ENCODE assay signal across 14 cellular contexts in the genomic region with DNA sequence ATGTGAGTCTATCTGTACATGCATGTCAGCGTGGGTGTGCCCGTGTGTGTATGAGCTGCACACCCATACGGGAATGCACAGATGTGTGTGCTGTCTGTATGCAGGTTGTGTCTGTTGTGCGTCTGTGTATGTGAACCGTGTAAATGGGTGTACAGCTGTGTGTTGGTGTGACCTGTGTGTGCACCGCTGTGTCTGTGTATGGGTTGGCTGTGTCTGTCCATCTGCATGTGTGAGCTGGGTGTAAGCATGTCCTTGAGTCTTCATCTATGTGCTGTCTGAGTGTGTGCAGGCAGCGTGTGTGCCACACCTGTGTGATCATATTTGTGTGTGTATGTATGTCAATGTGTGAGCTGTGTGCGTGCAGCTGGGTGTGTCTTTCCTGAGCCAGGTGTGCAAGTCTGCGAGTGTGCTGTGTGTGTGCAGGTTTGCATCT. TPM values are rescaled to one million over a fixed set of nuclear protein-coding genes. Genes with fewer than 3 reads are reported as not detected.
DNase-seq lines count a peak whose midpoint lies in the region; ATAC-seq, FAIRE-seq and TF ChIP-seq lines count a peak whose summit lies in the region.
"Had no signal": no experiment of that assay in that cellular context is flagged by ENCODE, and none has a peak within 500 bp of the region (broad histone marks: within the 10 kb centered on the region; RNA-seq: fewer than 3 reads in every experiment).

No MANE protein-coding gene starts in this region.

- peaks cover 62% of the 10 kb centered on the region for H3K27me3 Mint-ChIP-seq in T-helper 2 cell treated with Interferon-gamma antibody and Interleukin-4, amounts not matched to agents 5 μg/mL and 100 μg/mL, for 36 hours (ENCODE audit: low read depth)
- H3K27me3 Mint-ChIP-seq in stimulated activated naive CD8-positive, alpha-beta T cell treated with anti-CD3 and anti-CD28 coated beads, Interleukin-15, amount 100 ng/mL, for 72 hours, result peaks cover 77% of the 10 kb centered on the region

- no peak overlapping the region for H3K9ac ChIP-seq in GM12878 (ENCODE audit: control insufficient read depth, insufficient read depth, low read length)

- in situ Hi-C loops in GM12878 (cut with MboI), result no loop called here

- H4K20me1 ChIP-seq in GM12878 (ENCODE audit: control insufficient read depth, insufficient read depth), result no peaks in the 10 kb centered on the region

- no peak for TF ChIP-seq POLR2A in GM12878 (IDR thresholded peaks at IDR 0.05; ENCODE audit: low read depth, low read length)
- no peak for TF ChIP-seq POLR2A in ovary (IDR thresholded peaks at IDR 0.05)

- no peak overlapping the region for H3K4me3 ChIP-seq in GM12878
- peak overlapping the region; percentile 47 to 59 for H3K4me3 ChIP-seq in left lung
- no peak overlapping the region for H3K4me3 ChIP-seq in ovary
- H3K4me3 ChIP-seq: K562 had no signal

- 54% methylated on average over 9 of the region's 9 CpGs for WGBS in GM12878 (ENCODE audit: insufficient coverage, insufficient replicate concordance, low lambda C conversion rate, missing lambda C conversion rate)
- 64 to 73% (median 69%) methylated on average over 9 of the region's 9 CpGs for WGBS in ovary, 3 donors

- H3K79me2 ChIP-seq in GM12878 (ENCODE audit: control insufficient read depth, insufficient read depth, low read length), result no peaks in the 10 kb centered on the region

- no peak for DNase-seq in T-helper 2 cell treated with Interferon-gamma antibody and Interleukin-4, amounts not matched to agents 5 μg/mL and 100 μg/mL, for 36 hours (ENCODE audit: low spot score)
- DNase-seq in T-helper 2 cell (no peak), GM12878 (ENCODE audit: low read depth, low spot score) (no peak), left lung (no peak), ovary (no peak)
- no peak for DNase-seq in stimulated activated naive CD8-positive, alpha-beta T cell treated with anti-CD3 and anti-CD28 coated beads, Interleukin-15, amount 100 ng/mL, for 72 hours
- DNase-seq: foreskin keratinocyte, small intestine had no signal

- CTCF ChIA-PET in GM12878 (lab: Yijun Ruan, JAX), result interaction anchor here (0.6 kb wide), 1 partner anchor 361 kb away, joined by 3 read pairs; no protein-coding TSS in a partner anchor

- H3K36me3 Mint-ChIP-seq in T-helper 2 cell treated with Interferon-gamma antibody and Interleukin-4, amounts not matched to agents 5 μg/mL and 100 μg/mL, for 36 hours (ENCODE audit: low read depth), result no peaks in the 10 kb centered on the region

- H3K27ac Mint-ChIP-seq in T-helper 2 cell treated with Interferon-gamma antibody and Interleukin-4, amounts not matched to agents 5 μg/mL and 100 μg/mL, for 36 hours, result no peak overlapping the region
- H3K27ac Mint-ChIP-seq in stimulated activated naive CD8-positive, alpha-beta T cell treated with anti-CD3 and anti-CD28 coated beads, Interleukin-15, amount 100 ng/mL, for 72 hours, result no peak overlapping the region

- no peaks in the 10 kb centered on the region for H3K36me3 ChIP-seq in GM12878 (ENCODE audit: control insufficient read depth in 2 of 2, insufficient read depth in 2 of 2, low read length in 1 of 2)
- no peaks in the 10 kb centered on the region for H3K36me3 ChIP-seq in left lung
- no peaks in the 10 kb centered on the region for H3K36me3 ChIP-seq in ovary
- H3K36me3 ChIP-seq: tibial nerve had no signal

- no peaks in the 10 kb centered on the region for H3K4me1 ChIP-seq in GM12878 (ENCODE audit: control insufficient read depth, insufficient read depth, low read length)
- H3K4me1 ChIP-seq in left lung, result peaks cover 0 to 25% of the 10 kb centered on the region in 2 donors
- H3K4me1 ChIP-seq in ovary (ENCODE audit: insufficient read depth), result no peaks in the 10 kb centered on the region
- H3K4me1 ChIP-seq: foreskin keratinocyte had no signal

- TF ChIP-seq EP300 in GM12878 (IDR thresholded peaks at IDR 0.05; ENCODE audit: borderline replicate concordance in 1 of 2, control insufficient read depth in 1 of 2, low read depth in 2 of 2, low read length in 2 of 2), result no peak
- no peak for TF ChIP-seq EP300 in ovary (IDR thresholded peaks at IDR 0.05)

- intact Hi-C loops in GM12878 (cut with micrococcal nuclease; ENCODE audit: unreplicated experiment) (no loop called here), left lung (cut with DNase I) (no loop called here), ovary (cut with DNase I) (loop anchor here in 1 of 4 donors (5.0 kb wide), 1 partner anchor 53 kb away; no protein-coding TSS in a partner anchor)

- H3K27ac ChIP-seq in GM12878 (ENCODE audit: control insufficient read depth, insufficient read depth) (no peak overlapping the region), left lung (no peak overlapping the region), ovary (no peak overlapping the region)
- H3K27ac ChIP-seq: foreskin keratinocyte had no signal

- POLR2A ChIA-PET in GM12878 (lab: Charles Lee), result no interaction called here

- BruUV-seq in GM12878 (replicated peaks; lab: Mats Ljungman, UMichigan), result no TSS peak

- SMC1A ChIA-PET in GM12878 (lab: Charles Lee; ENCODE audit: uncharacterized antibody, unreplicated experiment), result no interaction called here

- peak overlapping the region; percentile 22 for H3K4me3 Mint-ChIP-seq in T-helper 2 cell treated with Interferon-gamma antibody and Interleukin-4, amounts not matched to agents 5 μg/mL and 100 μg/mL, for 36 hours
- peak overlapping the region; percentile 36 to 43 for H3K4me3 Mint-ChIP-seq in stimulated activated naive CD8-positive, alpha-beta T cell treated with anti-CD3 and anti-CD28 coated beads, Interleukin-15, amount 100 ng/mL, for 72 hours

- no peak for FAIRE-seq in GM12878 (lab: Jason Lieb, UNC)
- FAIRE-seq: A204.1, K562, RCC 7860, small intestine had no signal

- H3K4me1 Mint-ChIP-seq in T-helper 2 cell treated with Interferon-gamma antibody and Interleukin-4, amounts not matched to agents 5 μg/mL and 100 μg/mL, for 36 hours (ENCODE audit: low read depth), result peaks cover 4% of the 10 kb centered on the region
- H3K4me1 Mint-ChIP-seq in stimulated activated naive CD8-positive, alpha-beta T cell treated with anti-CD3 and anti-CD28 coated beads, Interleukin-15, amount 100 ng/mL, for 72 hours, result peaks cover 19% of the 10 kb centered on the region

- H3K4me2 ChIP-seq in GM12878 (ENCODE audit: control insufficient read depth, insufficient read depth), result no peak overlapping the region

- no peak for TF ChIP-seq RAD21 in GM12878 (IDR thresholded peaks at IDR 0.05; ENCODE audit: insufficient read depth, low read depth, low read length)

- no peaks in the 10 kb centered on the region for H3K9me3 Mint-ChIP-seq in T-helper 2 cell treated with Interferon-gamma antibody and Interleukin-4, amounts not matched to agents 5 μg/mL and 100 μg/mL, for 36 hours
- no peaks in the 10 kb centered on the region for H3K9me3 Mint-ChIP-seq in stimulated activated naive CD8-positive, alpha-beta T cell treated with anti-CD3 and anti-CD28 coated beads, Interleukin-15, amount 100 ng/mL, for 72 hours

- RAD21 ChIA-PET in GM12878 (lab: Charles Lee; ENCODE audit: unreplicated experiment), result no interaction called here

- TF ChIP-seq CTCF in GM12878 (IDR thresholded peaks at IDR 0.05 in 2 of 3, conservative IDR thresholded peaks at IDR 0.05 in 1 of 3; ENCODE audit: control insufficient read depth in 2 of 3, extremely low read depth in 1 of 3, insufficient read depth in 1 of 3, low read depth in 3 of 3, low read length in 3 of 3) (no peak), left lung (IDR thresholded peaks at IDR 0.05) (no peak), ovary (IDR thresholded peaks at IDR 0.05) (no peak)

- ATAC-seq in GM12878 (no peak), left lung (no peak), GM19463 (IDR thresholded peaks at IDR 0.05; ENCODE audit: unreplicated experiment) (no peak), HG03520 (IDR thresholded peaks at IDR 0.05; ENCODE audit: unreplicated experiment) (no peak)
- no peak for ATAC-seq in stimulated activated naive CD8-positive, alpha-beta T cell treated with anti-CD3 and anti-CD28 coated beads, Interleukin-15, amount 100 ng/mL, for 72 hours
- ATAC-seq: foreskin keratinocyte, K562 had no signal

- H3K27me3 ChIP-seq in GM12878 (replicated peaks in 1 of 2; ENCODE audit: control insufficient read depth in 2 of 2, insufficient read depth in 2 of 2, low read length in 1 of 2) (peaks cover 0 to 2% of the 10 kb centered on the region in 2 experiments; a peak in 2 of 4 replicates), left lung (peaks cover 0 to 88% of the 10 kb centered on the region in 2 donors), ovary (no peaks in the 10 kb centered on the region)

- H3K9me3 ChIP-seq in GM12878 (replicated peaks; ENCODE audit: control insufficient read depth, insufficient read depth, low read length) (no peaks in the 10 kb centered on the region), left lung (no peaks in the 10 kb centered on the region), ovary (no peaks in the 10 kb centered on the region)
- H3K9me3 ChIP-seq: tibial nerve had no signal

- H2AFZ ChIP-seq in GM12878 (ENCODE audit: control insufficient read depth, low read depth, low read length), result no peak overlapping the region

RNA-seq across cellular contexts. Expression of a gene that starts 1.6 kb away (rescaled TPM):
- total RNA-seq in GM12878 (2013; cell fraction: nucleolus; rRNA removed), result not detected in 2 replicates
- total RNA-seq in GM12878 (2014; rRNA removed) (0.11 TPM in 1 of 2 replicates, not detected in the other), GM12878 (2014; rRNA removed; fragmentation: Illumina TruSeq; extraction: Trizol) (not detected in 2 replicates), GM12878 (2021) (0.10 and 0.37 TPM in 2 replicates), left lung (10 to 100 TPM; 73.2 to 94.1 TPM), ovary (10 to 100 TPM in 5 of 7 donors, 1 to 10 TPM in 2; 6.1 to 47.6 (median 17.9) TPM)
- polyA plus RNA-seq in GM12878 (2011; ENCODE audit: low read depth), result not detected
- polyA plus RNA-seq in GM12878 (2011; rRNA removed) (not detected in 2 replicates), GM12878 (2014; fragmentation: Illumina TruSeq; extraction: Trizol) (0.01 TPM in 1 of 2 replicates, not detected in the other), GM12878 (2014; fragmentation: Nextera tagmentation; extraction: Ambion mirVana) (not detected), GM12878 (2014; rRNA removed) (0.03 and 0.42 TPM in 2 replicates), GM12878 (2016; fragmentation: Nextera tagmentation; extraction: Ambion mirVana) (under 1 TPM in 1 of 2 experiments, not detected in 1; 0.03 TPM), ovary (10 to 100 TPM; 17.9 to 23.5 TPM)
- not detected in 2 replicates for polyA plus RNA-seq in GM12878 (2011; cell fraction: cytosol; rRNA removed)
- 0.01 TPM in 1 of 2 replicates, not detected in the other for polyA plus RNA-seq in GM12878 (2011; cell fraction: nucleus; rRNA removed)
- 0.07 and 0.12 TPM in 2 replicates for polyA plus RNA-seq in GM12878 (2012)
- polyA minus RNA-seq in GM12878 (2011; rRNA and poly(A)+ RNA removed), result not detected in 2 replicates
- polyA minus RNA-seq in GM12878 (2011; cell fraction: cytosol; rRNA and poly(A)+ RNA removed), result not detected in 2 replicates
- not detected in 2 replicates for polyA minus RNA-seq in GM12878 (2011; cell fraction: nucleus; rRNA and poly(A)+ RNA removed)

RNA-seq across cellular contexts. Expression of a gene that starts 33.0 kb away (rescaled TPM):
- total RNA-seq in GM12878 (2013; cell fraction: nucleolus; rRNA removed), result not detected in 2 replicates
- total RNA-seq in GM12878 (2014; rRNA removed) (not detected in 2 replicates), GM12878 (2014; rRNA removed; fragmentation: Illumina TruSeq; extraction: Trizol) (not detected in 2 replicates), GM12878 (2021) (not detected in 2 replicates), left lung (1 to 10 TPM; 1.6 to 7.6 TPM), ovary (under 1 TPM in 6 of 7 donors, not detected in 1; 0.24 to 0.89 (median 0.49) TPM)
- not detected for polyA plus RNA-seq in GM12878 (2011; ENCODE audit: low read depth)
- polyA plus RNA-seq in GM12878 (2011; rRNA removed) (0.04 TPM in 1 of 2 replicates, not detected in the other), GM12878 (2014; fragmentation: Illumina TruSeq; extraction: Trizol) (not detected in 2 replicates), GM12878 (2014; fragmentation: Nextera tagmentation; extraction: Ambion mirVana) (not detected), GM12878 (2014; rRNA removed) (not detected in 2 replicates), GM12878 (2016; fragmentation: Nextera tagmentation; extraction: Ambion mirVana) (not detected), ovary (under 1 TPM; 0.30 to 0.67 TPM)
- not detected in 2 replicates for polyA plus RNA-seq in GM12878 (2011; cell fraction: cytosol; rRNA removed)
- 0.26 TPM in 1 of 2 replicates, not detected in the other for polyA plus RNA-seq in GM12878 (2011; cell fraction: nucleus; rRNA removed)
- not detected in 2 replicates for polyA plus RNA-seq in GM12878 (2012)
- polyA minus RNA-seq in GM12878 (2011; rRNA and poly(A)+ RNA removed), result 0.21 and 0.29 TPM in 2 replicates
- polyA minus RNA-seq in GM12878 (2011; cell fraction: cytosol; rRNA and poly(A)+ RNA removed), result not detected in 2 replicates
- 0.48 TPM in 1 of 2 replicates, not detected in the other for polyA minus RNA-seq in GM12878 (2011; cell fraction: nucleus; rRNA and poly(A)+ RNA removed)
- total RNA-seq: foreskin keratinocyte had no signal
- polyA plus RNA-seq: K562 had no signal

Comparison
In these comparisons a context has a peak if more than half of its experiments do, and no peak if none do; other contexts are left out.
1. H3K4me3 ChIP-seq: peak in left lung (2 of 2); none in GM12878 (single experiment) and ovary (single experiment).
2. RNA of a gene that starts 1.6 kb away (total RNA-seq): 73.2 to 94.1 TPM in left lung and 6.1 to 47.6 TPM in ovary; 0.10 to 0.37 TPM in GM12878; every median in the first group is over 4 times any median in the second.